ENCODE assay signal across 13 cellular contexts in genomic region chr21:40019076-40019475, GRCh38.
DNase-seq lines count a peak whose midpoint lies in the region; ATAC-seq and TF ChIP-seq lines count a peak whose summit lies in the region.
"Had no signal": no experiment of that assay in that cellular context is flagged by ENCODE, and none has a peak within 500 bp of the region (broad histone marks: within the 10 kb centered on the region; RNA-seq: fewer than 3 reads in every experiment).

No MANE protein-coding gene starts in this region.

- H3K79me2 ChIP-seq in MM.1S (ENCODE audit: low read length) = peaks cover 85% of the 10 kb centered on the region

- no peak overlapping the region for H3K4me2 ChIP-seq in MM.1S (ENCODE audit: low read depth, low read length)
- H3K4me2 ChIP-seq: BLaER1 had no signal

- CTCF ChIA-PET in CD8-positive, alpha-beta T cell (lab: Charles Lee) = no interaction called here

- H4K20me1 ChIP-seq in MM.1S (ENCODE audit: insufficient read depth, low read length) = peaks cover 55% of the 10 kb centered on the region
- H4K20me1 ChIP-seq: BLaER1 had no signal

- peaks cover 28% of the 10 kb centered on the region for H3K4me1 Mint-ChIP-seq in glutamatergic neuron (ENCODE audit: low read depth, unreplicated experiment)
- H3K4me1 Mint-ChIP-seq in CD8-positive, alpha-beta T cell (ENCODE audit: low read depth) = no peaks in the 10 kb centered on the region

- peaks cover 45% of the 10 kb centered on the region for H3K36me3 ChIP-seq in MM.1S (replicated peaks; ENCODE audit: insufficient read depth, low read length)
- H3K36me3 ChIP-seq in CD8-positive, alpha-beta T cell (ENCODE audit: insufficient read depth, low read length) = no peaks in the 10 kb centered on the region
- H3K36me3 ChIP-seq: BLaER1, HAP-1 had no signal

- H3K4me3 Mint-ChIP-seq in glutamatergic neuron (ENCODE audit: unreplicated experiment) = no peak overlapping the region
- no peak overlapping the region for H3K4me3 Mint-ChIP-seq in CD8-positive, alpha-beta T cell

- peak overlapping the region; percentile 92 for H3K27ac Mint-ChIP-seq in glutamatergic neuron (ENCODE audit: unreplicated experiment)
- H3K27ac Mint-ChIP-seq in CD8-positive, alpha-beta T cell = no peak overlapping the region

- ATAC-seq in GM21381 (IDR thresholded peaks at IDR 0.05; ENCODE audit: unreplicated experiment) = no peak
- ATAC-seq in CD8-positive, alpha-beta T cell = no peak
- ATAC-seq in GM19395 (IDR thresholded peaks at IDR 0.05; ENCODE audit: unreplicated experiment) = no peak

- peak overlapping the region; percentile 4; the same call in 1 of the 2 replicates for H3K27ac ChIP-seq in MM.1S (ENCODE audit: low read length)
- no peak overlapping the region for H3K27ac ChIP-seq in CD8-positive, alpha-beta T cell (ENCODE audit: low read depth, low read length)
- H3K27ac ChIP-seq: BLaER1 had no signal

- no peak overlapping the region for H3K9ac ChIP-seq in MM.1S (ENCODE audit: low read length)
- H3K9ac ChIP-seq: BLaER1 had no signal

- H3K36me3 Mint-ChIP-seq in glutamatergic neuron (ENCODE audit: unreplicated experiment) = peaks cover 18% of the 10 kb centered on the region
- H3K36me3 Mint-ChIP-seq in CD8-positive, alpha-beta T cell = no peaks in the 10 kb centered on the region

- H2AFZ ChIP-seq in MM.1S (ENCODE audit: low read length) = no peak overlapping the region

- H3K9me3 Mint-ChIP-seq in glutamatergic neuron (ENCODE audit: unreplicated experiment) = peaks cover 7% of the 10 kb centered on the region
- peaks cover 10% of the 10 kb centered on the region for H3K9me3 Mint-ChIP-seq in CD8-positive, alpha-beta T cell

- POLR2A ChIA-PET in CD8-positive, alpha-beta T cell (lab: Charles Lee) = no interaction called here

- H3K27me3 ChIP-seq in MM.1S (replicated peaks; ENCODE audit: insufficient read depth, low read length) = no peaks in the 10 kb centered on the region
- no peaks in the 10 kb centered on the region for H3K27me3 ChIP-seq in CD8-positive, alpha-beta T cell (ENCODE audit: insufficient read depth, low read length)
- H3K27me3 ChIP-seq: BLaER1 had no signal

- peaks cover 8% of the 10 kb centered on the region for H3K27me3 Mint-ChIP-seq in glutamatergic neuron (ENCODE audit: unreplicated experiment)
- no peaks in the 10 kb centered on the region for H3K27me3 Mint-ChIP-seq in CD8-positive, alpha-beta T cell (ENCODE audit: low read depth)

- no peaks in the 10 kb centered on the region for H3K9me3 ChIP-seq in MM.1S (replicated peaks; ENCODE audit: insufficient read depth, low read length)
- H3K9me3 ChIP-seq in CD8-positive, alpha-beta T cell (ENCODE audit: low read length) = no peaks in the 10 kb centered on the region

- peaks cover 78% of the 10 kb centered on the region for H3K4me1 ChIP-seq in MM.1S (ENCODE audit: low read length)
- H3K4me1 ChIP-seq in CD8-positive, alpha-beta T cell (ENCODE audit: insufficient read depth, low read length) = no peaks in the 10 kb centered on the region
- H3K4me1 ChIP-seq: BLaER1, HAP-1 had no signal

- TF ChIP-seq CTCF in MM.1S (IDR thresholded peaks at IDR 0.05; ENCODE audit: low read length) = no peak
- no peak for TF ChIP-seq CTCF in glutamatergic neuron (IDR thresholded peaks at IDR 0.05; ENCODE audit: partially characterized antibody, unreplicated experiment)
- no peak for TF ChIP-seq CTCF in CD8-positive, alpha-beta T cell (IDR thresholded peaks at IDR 0.05)

- intact Hi-C loops in CD8-positive, alpha-beta T cell (cut with DNase I, micrococcal nuclease) = no loop called here

- no peaks in the 10 kb centered on the region for H3K9me2 ChIP-seq in MM.1S (replicated peaks; ENCODE audit: insufficient read depth, low read length)

- no peak overlapping the region for H3K4me3 ChIP-seq in MM.1S (ENCODE audit: low read length)
- no peak overlapping the region for H3K4me3 ChIP-seq in CD8-positive, alpha-beta T cell (ENCODE audit: low read depth, low read length)
- H3K4me3 ChIP-seq: BLaER1, HAP-1 had no signal

- DNase-seq in NCI-H1105 (lab: John Stamatoyannopoulos, UW) = peak; percentile 41
- no peak for DNase-seq in NCI-H1105 treated with DMSO at 0.1 percent for 48 hours (lab: John Stamatoyannopoulos, UW)
- DNase-seq in MM.1S = no peak
- DNase-seq in NCI-H774 (lab: John Stamatoyannopoulos, UW) = peak; percentile 12
- DNase-seq in glutamatergic neuron = peak; percentile 59
- no peak for DNase-seq in CD8-positive, alpha-beta T cell
- DNase-seq: 8988T, AML-193, DMS53 had no signal

- peaks cover 76% of the 10 kb centered on the region for H3F3A ChIP-seq in MM.1S (ENCODE audit: insufficient read depth, low read length)

Comparison
In these comparisons a context has a peak if more than half of its experiments do, and no peak if none do; other contexts are left out.
1. DNase-seq: peak in NCI-H1105 (single experiment), NCI-H774 (single experiment) and glutamatergic neuron (single experiment); none in NCI-H1105 treated with DMSO at 0.1 percent for 48 hours (single experiment), MM.1S (single experiment) and CD8-positive, alpha-beta T cell (0 of 7).